ENCODE assay signal across 29 cellular contexts in genomic region chr5:89090021-89090420, GRCh38.
"Had no signal": no experiment of that assay in that cellular context is flagged by ENCODE, and none has a peak within 500 bp of the region (broad histone marks: within the 10 kb centered on the region; RNA-seq: fewer than 3 reads in every experiment).

No MANE protein-coding gene starts in this region.

- H3K4me3 Mint-ChIP-seq: activated CD4-positive, alpha-beta memory T cell treated with anti-CD3 and anti-CD28 coated beads for 36 hours; activated CD4-positive, alpha-beta T cell treated with anti-CD3 and anti-CD28 coated beads for 36 hours; activated CD4-positive, alpha-beta T cell treated with anti-CD3 and anti-CD28 coated beads, Interleukin-2, amount 10 ng/mL, durations not matched to agents 24 days and 14 days; activated CD8-positive, alpha-beta memory T cell treated with anti-CD3 and anti-CD28 coated beads, Interleukin-2, amount 10 ng/mL, durations not matched to agents 7 days and 5 days; activated CD8-positive, alpha-beta T cell treated with anti-CD3 and anti-CD28 coated beads, Interleukin-2, amount 10 ng/mL, durations not matched to agents 7 days and 5 days; activated naive CD4-positive, alpha-beta T cell treated with anti-CD3 and anti-CD28 coated beads, Interleukin-2, amount 50 U/mL, for 24 hours; activated naive CD8-positive, alpha-beta T cell treated with anti-CD3 and anti-CD28 coated beads, Interleukin-2, amount 10 ng/mL, durations not matched to agents 7 days and 5 days; central memory CD8-positive, alpha-beta T cell; dendritic cell treated with granulocyte-macrophage colony-stimulating factor and Interleukin-4, amounts not matched to agents 40 ng/mL and 50 ng/mL, for 4 days; endodermal cell had no signal

- ATAC-seq: activated CD4-positive, alpha-beta T cell treated with anti-CD3 and anti-CD28 coated beads for 36 hours; activated CD8-positive, alpha-beta memory T cell treated with anti-CD3 and anti-CD28 coated beads, Interleukin-2, amount 10 ng/mL, durations not matched to agents 7 days and 5 days; activated CD8-positive, alpha-beta T cell treated with anti-CD3 and anti-CD28 coated beads, Interleukin-2, amount 10 ng/mL, durations not matched to agents 7 days and 5 days; esophagus mucosa; foreskin keratinocyte; gastrocnemius medialis; heart left ventricle had no signal

- H3K4me3 ChIP-seq: ascending aorta, coronary artery, dorsolateral prefrontal cortex, gastrocnemius medialis, heart left ventricle had no signal

- H3K9me3 Mint-ChIP-seq: activated CD4-positive, alpha-beta T cell treated with anti-CD3 and anti-CD28 coated beads, Interleukin-2, amount 10 ng/mL, durations not matched to agents 24 days and 14 days; activated naive CD4-positive, alpha-beta T cell treated with anti-CD3 and anti-CD28 coated beads, Interleukin-2, amount 50 U/mL, for 24 hours; activated naive CD8-positive, alpha-beta T cell treated with anti-CD3 and anti-CD28 coated beads, Interleukin-2, amount 10 ng/mL, durations not matched to agents 7 days and 5 days; dendritic cell treated with granulocyte-macrophage colony-stimulating factor and Interleukin-4, amounts not matched to agents 40 ng/mL and 50 ng/mL, for 4 days; endodermal cell had no signal

- H3K27ac Mint-ChIP-seq: activated CD4-positive, alpha-beta memory T cell treated with anti-CD3 and anti-CD28 coated beads for 36 hours; activated CD4-positive, alpha-beta T cell treated with anti-CD3 and anti-CD28 coated beads for 36 hours; activated CD4-positive, alpha-beta T cell treated with anti-CD3 and anti-CD28 coated beads, Interleukin-2, amount 10 ng/mL, durations not matched to agents 24 days and 14 days; activated CD8-positive, alpha-beta memory T cell treated with anti-CD3 and anti-CD28 coated beads, Interleukin-2, amount 10 ng/mL, durations not matched to agents 7 days and 5 days; activated CD8-positive, alpha-beta T cell treated with anti-CD3 and anti-CD28 coated beads, Interleukin-2, amount 10 ng/mL, durations not matched to agents 7 days and 5 days; activated naive CD4-positive, alpha-beta T cell treated with anti-CD3 and anti-CD28 coated beads, Interleukin-2, amount 50 U/mL, for 24 hours; activated naive CD8-positive, alpha-beta T cell treated with anti-CD3 and anti-CD28 coated beads, Interleukin-2, amount 10 ng/mL, durations not matched to agents 7 days and 5 days; dendritic cell treated with granulocyte-macrophage colony-stimulating factor and Interleukin-4, amounts not matched to agents 40 ng/mL and 50 ng/mL, for 4 days; endodermal cell had no signal

- H3K36me3 Mint-ChIP-seq: activated CD4-positive, alpha-beta memory T cell treated with anti-CD3 and anti-CD28 coated beads for 36 hours; activated CD8-positive, alpha-beta memory T cell treated with anti-CD3 and anti-CD28 coated beads, Interleukin-2, amount 10 ng/mL, durations not matched to agents 7 days and 5 days; activated naive CD4-positive, alpha-beta T cell treated with anti-CD3 and anti-CD28 coated beads, Interleukin-2, amount 50 U/mL, for 24 hours; activated naive CD8-positive, alpha-beta T cell treated with anti-CD3 and anti-CD28 coated beads, Interleukin-2, amount 10 ng/mL, durations not matched to agents 7 days and 5 days had no signal

- H3K4me1 Mint-ChIP-seq: activated CD4-positive, alpha-beta T cell treated with anti-CD3 and anti-CD28 coated beads for 36 hours; activated CD4-positive, alpha-beta T cell treated with anti-CD3 and anti-CD28 coated beads, Interleukin-2, amount 10 ng/mL, durations not matched to agents 24 days and 14 days; activated CD8-positive, alpha-beta memory T cell treated with anti-CD3 and anti-CD28 coated beads, Interleukin-2, amount 10 ng/mL, durations not matched to agents 7 days and 5 days; activated naive CD4-positive, alpha-beta T cell treated with anti-CD3 and anti-CD28 coated beads, Interleukin-2, amount 50 U/mL, for 24 hours; activated naive CD8-positive, alpha-beta T cell treated with anti-CD3 and anti-CD28 coated beads, Interleukin-2, amount 10 ng/mL, durations not matched to agents 7 days and 5 days; central memory CD8-positive, alpha-beta T cell had no signal

- H3K36me3 ChIP-seq: ascending aorta, brain microvascular endothelial cell, gastrocnemius medialis, heart left ventricle had no signal

- H3K27ac ChIP-seq: ascending aorta, brain microvascular endothelial cell, coronary artery, dorsolateral prefrontal cortex, foreskin keratinocyte, gastrocnemius medialis, heart left ventricle had no signal

- DNase-seq: activated CD4-positive, alpha-beta memory T cell treated with anti-CD3 and anti-CD28 coated beads for 36 hours; activated CD4-positive, alpha-beta T cell treated with anti-CD3 and anti-CD28 coated beads for 36 hours; activated CD4-positive, alpha-beta T cell treated with anti-CD3 and anti-CD28 coated beads, Interleukin-2, amount 10 ng/mL, durations not matched to agents 24 days and 14 days; activated CD4-positive, CD25-positive, alpha-beta regulatory T cell; activated CD4-positive, CD25-positive, alpha-beta regulatory T cell treated with anti-CD3 and anti-CD28 coated beads, Interleukin-2, amount 50 U/mL, for 72 hours; activated CD8-positive, alpha-beta memory T cell treated with anti-CD3 and anti-CD28 coated beads, Interleukin-2, amount 10 ng/mL, durations not matched to agents 7 days and 5 days; activated CD8-positive, alpha-beta memory T cell treated with anti-CD3 and anti-CD28 coated beads, Interleukin-2, amount 50 U/mL, for 4 hours; activated CD8-positive, alpha-beta T cell treated with anti-CD3 and anti-CD28 coated beads, Interleukin-2, amount 10 ng/mL, durations not matched to agents 7 days and 5 days; activated effector memory CD4-positive, alpha-beta T cell treated with Interleukin-2 at 50 U/mL for 16 hours; activated gamma-delta T cell treated with Interleukin-2 at 50 U/mL for 16 hours; activated naive CD4-positive, alpha-beta T cell treated with Interleukin-2 at 50 U/mL for 16 hours; activated naive CD8-positive, alpha-beta T cell treated with anti-CD3 and anti-CD28 coated beads, Interleukin-2, amount 10 ng/mL, durations not matched to agents 7 days and 5 days; activated T-cell treated with anti-CD3 and anti-CD28 coated beads, Interleukin-2, amount 50 U/mL, for 1 hour; activated T-cell treated with anti-CD3 and anti-CD28 coated beads, Interleukin-2, amount 50 U/mL, for 48 hours; brain microvascular endothelial cell; dorsolateral prefrontal cortex; effector memory CD4-positive, alpha-beta T cell; endodermal cell; foreskin keratinocyte; gastrocnemius medialis; glutamatergic neuron; heart left ventricle; T-helper 2 cell had no signal

- H3K9me3 ChIP-seq: ascending aorta, gastrocnemius medialis, heart left ventricle had no signal

- H3K27me3 Mint-ChIP-seq: activated CD4-positive, alpha-beta memory T cell treated with anti-CD3 and anti-CD28 coated beads for 36 hours; activated CD4-positive, alpha-beta T cell treated with anti-CD3 and anti-CD28 coated beads for 36 hours; activated CD4-positive, alpha-beta T cell treated with anti-CD3 and anti-CD28 coated beads, Interleukin-2, amount 10 ng/mL, durations not matched to agents 24 days and 14 days; activated CD8-positive, alpha-beta memory T cell treated with anti-CD3 and anti-CD28 coated beads, Interleukin-2, amount 10 ng/mL, durations not matched to agents 7 days and 5 days; activated naive CD8-positive, alpha-beta T cell treated with anti-CD3 and anti-CD28 coated beads, Interleukin-2, amount 10 ng/mL, durations not matched to agents 7 days and 5 days; central memory CD8-positive, alpha-beta T cell; dendritic cell treated with granulocyte-macrophage colony-stimulating factor and Interleukin-4, amounts not matched to agents 40 ng/mL and 50 ng/mL, for 4 days had no signal
